In the genomic region with DNA sequence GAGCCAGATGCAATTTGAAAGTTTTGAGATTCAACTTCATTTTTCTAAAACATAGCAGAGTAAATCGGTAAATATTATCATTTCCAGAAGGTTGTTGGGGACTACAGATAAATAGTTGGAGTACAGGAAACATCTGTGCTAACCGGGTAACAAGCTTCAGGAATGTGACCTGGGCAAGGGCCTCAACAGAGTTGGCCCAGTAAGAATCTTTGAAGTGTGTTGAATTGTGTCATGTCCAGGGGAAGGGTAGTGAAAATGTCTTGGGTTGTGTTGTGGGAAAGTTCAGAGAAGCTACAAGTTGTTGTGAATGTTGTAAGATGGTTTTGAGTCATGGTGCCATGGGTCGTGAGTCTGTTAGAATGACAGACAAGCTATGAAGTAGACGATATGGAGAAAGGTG, we compare ENCODE assay signal across 25 cellular contexts. TPM values are rescaled to one million over a fixed set of nuclear protein-coding genes. Genes with fewer than 3 reads are reported as not detected.
DNase-seq lines count a peak whose midpoint lies in the region; TF ChIP-seq lines count a peak whose summit lies in the region.
"Had no signal": no experiment of that assay in that cellular context is flagged by ENCODE, and none has a peak within 500 bp of the region (broad histone marks: within the 10 kb centered on the region; RNA-seq: fewer than 3 reads in every experiment).

No MANE protein-coding gene starts in this region.

- peak overlapping the region; percentile 45 to 85 (median 79) for H3K27ac Mint-ChIP-seq in nephron
- H3K27ac Mint-ChIP-seq: activated CD4-positive, alpha-beta T cell treated with anti-CD3 and anti-CD28 coated beads, Interleukin-2, amount 10 ng/mL, durations not matched to agents 24 days and 14 days; stimulated activated naive CD8-positive, alpha-beta T cell treated with anti-CD3 and anti-CD28 coated beads, Interleukin-15, Interleukin-2, amounts not matched to agents 100 ng/mL and 50 ng/mL, for 24 hours had no signal

- H3K4me3 Mint-ChIP-seq in nephron: no peak overlapping the region
- H3K4me3 Mint-ChIP-seq: activated CD4-positive, alpha-beta T cell treated with anti-CD3 and anti-CD28 coated beads, Interleukin-2, amount 10 ng/mL, durations not matched to agents 24 days and 14 days; stimulated activated naive CD8-positive, alpha-beta T cell treated with anti-CD3 and anti-CD28 coated beads, Interleukin-15, Interleukin-2, amounts not matched to agents 100 ng/mL and 50 ng/mL, for 24 hours had no signal

- TF ChIP-seq CTCF in AG10803 (conservative IDR thresholded peaks at IDR 0.05; ENCODE audit: low read length) (no peak), fibroblast of lung (conservative IDR thresholded peaks at IDR 0.05 in 1 of 2, IDR thresholded peaks at IDR 0.05 in 1 of 2; ENCODE audit: low read depth in 1 of 2, low read length in 2 of 2) (no peak), nephron (IDR thresholded peaks at IDR 0.05; ENCODE audit: unreplicated experiment in 3 of 3) (no peak), thyroid gland (IDR thresholded peaks at IDR 0.05) (no peak)

- TF ChIP-seq POLR2A in thyroid gland (IDR thresholded peaks at IDR 0.05): no peak

- no peaks in the 10 kb centered on the region for H3K9me3 Mint-ChIP-seq in nephron
- H3K9me3 Mint-ChIP-seq: activated CD4-positive, alpha-beta T cell treated with anti-CD3 and anti-CD28 coated beads, Interleukin-2, amount 10 ng/mL, durations not matched to agents 24 days and 14 days; activated naive CD4-positive, alpha-beta T cell treated with anti-CD3 and anti-CD28 coated beads, Interleukin-2, amount 50 U/mL, for 72 hours; stimulated activated naive CD8-positive, alpha-beta T cell treated with anti-CD3 and anti-CD28 coated beads, Interleukin-15, Interleukin-2, amounts not matched to agents 100 ng/mL and 50 ng/mL, for 24 hours had no signal

- peak overlapping the region; percentile 90; the same call in 1 of the 2 replicates for H3K27ac ChIP-seq in SK-N-MC
- peak overlapping the region; percentile 31 for H3K27ac ChIP-seq in fibroblast of lung (ENCODE audit: insufficient read depth, low read length)
- no peak overlapping the region for H3K27ac ChIP-seq in thyroid gland
- H3K27ac ChIP-seq: neutrophil, thoracic aorta, WERI-Rb-1 had no signal

- H3K4me3 ChIP-seq in AG10803 (ENCODE audit: low read length): no peak overlapping the region
- H3K4me3 ChIP-seq in SK-N-MC: peak overlapping the region; percentile 50; the same call in 1 of the 2 replicates
- H3K4me3 ChIP-seq in fibroblast of lung (replicated peaks in 1 of 4; ENCODE audit: control extremely low read depth in 1 of 4, insufficient read depth in 1 of 4, low read depth in 3 of 4, low read length in 4 of 4): no peak overlapping the region
- no peak overlapping the region for H3K4me3 ChIP-seq in thyroid gland (replicated peaks in 1 of 3)
- H3K4me3 ChIP-seq: esophagus squamous epithelium, GM12878, thoracic aorta had no signal

- 82% methylated on average over 4 of the region's 4 CpGs for WGBS in thyroid gland, 2 donors

- H3K4me1 Mint-ChIP-seq in nephron: peaks cover 14% of the 10 kb centered on the region

- intact Hi-C loops in thyroid gland (cut with DNase I): no loop called here

- no peaks in the 10 kb centered on the region for H4K20me1 ChIP-seq in fibroblast of lung (ENCODE audit: control insufficient read depth, extremely low read depth, insufficient read depth, low read length)

- H3K36me3 Mint-ChIP-seq in nephron (ENCODE audit: low read depth): no peaks in the 10 kb centered on the region

- H3K36me3 ChIP-seq in SK-N-MC (ENCODE audit: insufficient read depth, low read length): no peaks in the 10 kb centered on the region
- peaks cover 4% of the 10 kb centered on the region for H3K36me3 ChIP-seq in fibroblast of lung (ENCODE audit: control insufficient read depth, insufficient read depth, low read length)
- peaks cover 4 to 15% of the 10 kb centered on the region in 2 donors for H3K36me3 ChIP-seq in thyroid gland
- H3K36me3 ChIP-seq: WERI-Rb-1 had no signal

- H3K27me3 ChIP-seq in fibroblast of lung (ENCODE audit: control insufficient read depth, insufficient read depth, low read length) (no peaks in the 10 kb centered on the region), thyroid gland (no peaks in the 10 kb centered on the region)
- H3K27me3 ChIP-seq: esophagus squamous epithelium, neutrophil had no signal

- H3K9ac ChIP-seq in SK-N-MC (ENCODE audit: insufficient read length) (no peak overlapping the region), fibroblast of lung (ENCODE audit: insufficient read depth, low read length) (no peak overlapping the region)

- H3K27me3 Mint-ChIP-seq in nephron (ENCODE audit: low read depth): no peaks in the 10 kb centered on the region
- H3K27me3 Mint-ChIP-seq: activated CD4-positive, alpha-beta T cell treated with anti-CD3 and anti-CD28 coated beads, Interleukin-2, amount 10 ng/mL, durations not matched to agents 24 days and 14 days; stimulated activated naive CD8-positive, alpha-beta T cell treated with anti-CD3 and anti-CD28 coated beads, Interleukin-15, Interleukin-2, amounts not matched to agents 100 ng/mL and 50 ng/mL, for 24 hours had no signal

- no peaks in the 10 kb centered on the region for H3K79me2 ChIP-seq in fibroblast of lung (ENCODE audit: control insufficient read depth, insufficient read depth, low read length)

- no peaks in the 10 kb centered on the region for H3K9me3 ChIP-seq in SK-N-MC (ENCODE audit: low read depth, low read length)
- H3K9me3 ChIP-seq in fibroblast of lung (ENCODE audit: control insufficient read depth, insufficient read depth, low read depth, low read length): no peaks in the 10 kb centered on the region
- no peaks in the 10 kb centered on the region for H3K9me3 ChIP-seq in thyroid gland
- H3K9me3 ChIP-seq: esophagus squamous epithelium, neutrophil, thoracic aorta had no signal

- no peak overlapping the region for H2AFZ ChIP-seq in fibroblast of lung (ENCODE audit: low read length)

- H3K4me1 ChIP-seq in fibroblast of lung (ENCODE audit: control insufficient read depth, extremely low read depth, insufficient read depth, low read length): peaks cover 2% of the 10 kb centered on the region
- H3K4me1 ChIP-seq in thyroid gland: peaks cover 14% of the 10 kb centered on the region in 2 donors

- DNase-seq in AG10803 (ENCODE audit: low read depth): peak; percentile 87
- DNase-seq in SK-N-MC (ENCODE audit: low read depth, low spot score): no peak
- peak in 1 of 2 donors; percentile 9 for DNase-seq in fibroblast of lung (ENCODE audit: low read depth in 2 of 2)
- DNase-seq in activated gamma-delta T cell treated with Interleukin-2 at 50 U/mL for 16 hours: no peak
- no peak for DNase-seq in thyroid gland
- DNase-seq in COR-L47 (lab: John Stamatoyannopoulos, UW): no peak
- DNase-seq: activated CD4-positive, alpha-beta T cell treated with anti-CD3 and anti-CD28 coated beads, Interleukin-2, amount 10 ng/mL, durations not matched to agents 24 days and 14 days; anterior cingulate cortex; C1 segment of cervical spinal cord; cortex of kidney; esophagus squamous epithelium; NCI-H1105 treated with DMSO at 0.1 percent for 48 hours; NCI-H2029 treated with DMSO at 0.1 percent for 48 hours; NCI-H2227 treated with DMSO at 0.1 percent for 48 hours; NCI-H526 treated with DMSO at 0.1 percent for 48 hours; SIG-M5; SW 1271; T1000; WERI-Rb-1 had no signal

- H3K4me2 ChIP-seq in fibroblast of lung (ENCODE audit: extremely low read depth, insufficient read depth, low read length): no peak overlapping the region

RNA-seq across cellular contexts. Expression of a gene that starts 35.7 kb away (rescaled TPM):
- total RNA-seq in fibroblast of lung (105 and 129 TPM in 2 replicates), thyroid gland (10 to 100 TPM; 49.8 to 56.6 (median 55.2) TPM)
- 55.4 and 81.5 TPM in 2 replicates for polyA plus RNA-seq in fibroblast of lung
- 45.9 and 61.3 TPM in 2 replicates for polyA plus RNA-seq in fibroblast of lung (2012)
- 45.2 and 102 TPM in 2 replicates for polyA minus RNA-seq in fibroblast of lung (ENCODE audit: low replicate concordance)

Comparison
In these comparisons a context has a peak if more than half of its experiments do, and no peak if none do; other contexts are left out.
1. H3K27ac ChIP-seq: peak in SK-N-MC (single experiment) and fibroblast of lung (single experiment); none in thyroid gland (0 of 3).